Comparison of ENCODE assay signal across 1 cellular context in genomic region chrX:24465524-24465850, GRCh38.
TF ChIP-seq lines count a peak whose summit lies in the region.

No MANE protein-coding gene starts in this region.

TF ChIP-seq in HEK293, 187 proteins besides CTCF, POLR2A, EP300 and RAD21 (continued from another document):
- 0 out of 2 replicates have a peak, but pooled peaks have one; percentile 36 for TF ChIP-seq ZBTB10 (tag by site-specific recombination; IDR thresholded peaks at IDR 0.05)
- TF ChIP-seq ZNF624 (tag by site-specific recombination; IDR thresholded peaks at IDR 0.05): no peak
- no peak for TF ChIP-seq ZNF530 (tag by site-specific recombination; IDR thresholded peaks at IDR 0.05; ENCODE audit: low read depth)
- TF ChIP-seq ZNF24 (tag by site-specific recombination; IDR thresholded peaks at IDR 0.05): no peak
- TF ChIP-seq ZNF341 (tag by site-specific recombination; IDR thresholded peaks at IDR 0.05; ENCODE audit: low read depth): peak; percentile 18; the same call in 1 of the 2 replicates
- TF ChIP-seq ZNF423 (tag by site-specific recombination; IDR thresholded peaks at IDR 0.05): no peak
- TF ChIP-seq ZFP69B (tag by site-specific recombination; IDR thresholded peaks at IDR 0.05): no peak
- TF ChIP-seq ZNF692 (tag by site-specific recombination; IDR thresholded peaks at IDR 0.05): no peak
